In the genomic region with DNA sequence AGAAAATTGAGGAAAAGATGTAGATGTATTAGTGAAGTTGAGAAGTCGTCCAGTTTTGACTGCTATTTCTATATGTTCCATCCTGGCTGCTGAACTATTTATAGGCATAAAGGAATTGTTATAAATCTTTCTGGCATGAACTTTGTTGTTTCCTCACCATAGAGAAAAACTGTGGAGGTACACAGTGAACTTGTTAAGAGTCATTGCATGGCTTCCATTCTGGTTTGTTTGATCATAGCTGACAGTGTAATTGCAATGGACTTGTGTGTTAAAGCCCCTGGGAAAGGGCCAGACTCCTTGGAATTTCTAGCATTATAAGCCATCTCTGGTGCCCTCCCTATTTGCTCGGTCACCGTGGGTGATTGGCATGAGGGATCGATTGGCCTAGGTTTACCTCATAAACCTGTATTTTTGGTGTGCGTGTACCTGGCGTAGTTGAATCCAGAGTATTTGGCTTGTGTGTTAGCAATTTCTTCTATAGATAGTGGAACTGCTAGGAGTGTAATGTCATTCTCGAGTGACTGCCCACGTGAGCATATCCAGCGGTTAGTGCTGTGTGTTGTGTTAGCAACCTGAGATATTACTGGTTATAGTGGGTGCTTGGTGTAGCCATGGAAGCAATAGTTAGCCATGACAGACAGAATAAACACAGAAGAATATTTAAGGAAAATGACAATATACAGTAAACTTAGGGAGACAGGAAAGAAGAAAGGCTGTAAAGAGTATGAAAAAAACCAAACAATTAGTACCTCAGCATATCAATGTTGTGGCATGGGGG, we compare ENCODE assay signal across 13 cellular contexts.
"Had no signal": no experiment of that assay in that cellular context is flagged by ENCODE, and none has a peak within 500 bp of the region (broad histone marks: within the 10 kb centered on the region; RNA-seq: fewer than 3 reads in every experiment).

No MANE protein-coding gene starts in this region.

- H3K27me3 Mint-ChIP-seq: activated naive CD4-positive, alpha-beta T cell treated with anti-CD3 and anti-CD28 coated beads, Interleukin-2, amount 50 U/mL, for 24 hours had no signal

- H3K27ac ChIP-seq: pancreas, upper lobe of left lung had no signal

- H3K9me3 ChIP-seq: pancreas, upper lobe of left lung had no signal

- H3K4me3 Mint-ChIP-seq: activated naive CD4-positive, alpha-beta T cell treated with anti-CD3 and anti-CD28 coated beads, Interleukin-2, amount 50 U/mL, for 24 hours; dendritic cell treated with granulocyte-macrophage colony-stimulating factor and Interleukin-4, amounts not matched to agents 40 ng/mL and 50 ng/mL, for 4 days; effector memory CD8-positive, alpha-beta T cell; T-helper 17 cell had no signal

- H3K9me3 Mint-ChIP-seq: activated naive CD4-positive, alpha-beta T cell treated with anti-CD3 and anti-CD28 coated beads, Interleukin-2, amount 50 U/mL, for 24 hours; dendritic cell treated with granulocyte-macrophage colony-stimulating factor and Interleukin-4, amounts not matched to agents 40 ng/mL and 50 ng/mL, for 4 days; effector memory CD8-positive, alpha-beta T cell had no signal

- H3K27ac Mint-ChIP-seq: dendritic cell treated with granulocyte-macrophage colony-stimulating factor and Interleukin-4, amounts not matched to agents 40 ng/mL and 50 ng/mL, for 4 days; effector memory CD8-positive, alpha-beta T cell; T-helper 17 cell had no signal

- DNase-seq: activated T-cell treated with anti-CD3 and anti-CD28 coated beads, Interleukin-2, amount 50 U/mL, for 1 hour; effector memory CD8-positive, alpha-beta T cell; left cardiac atrium; mammary epithelial cell; pancreas; retina; stimulated activated CD4-positive, alpha-beta T cell treated with anti-CD3 and anti-CD28 coated beads, Interleukin-1b, Interleukin-23, amount 100 ng/mL, for 48 hours; stimulated activated naive CD4-positive, alpha-beta T cell; T-helper 17 cell; upper lobe of left lung had no signal

- H3K4me3 ChIP-seq: pancreas, upper lobe of left lung had no signal

- H3K36me3 Mint-ChIP-seq: activated naive CD4-positive, alpha-beta T cell treated with anti-CD3 and anti-CD28 coated beads, Interleukin-2, amount 50 U/mL, for 24 hours had no signal

- H3K36me3 ChIP-seq: pancreas, upper lobe of left lung had no signal

- ATAC-seq: effector memory CD8-positive, alpha-beta T cell; SK-N-SH treated with all-trans-retinoic acid at 6 μM for 48 hours; T-helper 17 cell had no signal

- H3K4me1 ChIP-seq: pancreas had no signal

- H3K27me3 ChIP-seq: pancreas, upper lobe of left lung had no signal
